ENCODE assay signal across 9 cellular contexts in the genomic region with DNA sequence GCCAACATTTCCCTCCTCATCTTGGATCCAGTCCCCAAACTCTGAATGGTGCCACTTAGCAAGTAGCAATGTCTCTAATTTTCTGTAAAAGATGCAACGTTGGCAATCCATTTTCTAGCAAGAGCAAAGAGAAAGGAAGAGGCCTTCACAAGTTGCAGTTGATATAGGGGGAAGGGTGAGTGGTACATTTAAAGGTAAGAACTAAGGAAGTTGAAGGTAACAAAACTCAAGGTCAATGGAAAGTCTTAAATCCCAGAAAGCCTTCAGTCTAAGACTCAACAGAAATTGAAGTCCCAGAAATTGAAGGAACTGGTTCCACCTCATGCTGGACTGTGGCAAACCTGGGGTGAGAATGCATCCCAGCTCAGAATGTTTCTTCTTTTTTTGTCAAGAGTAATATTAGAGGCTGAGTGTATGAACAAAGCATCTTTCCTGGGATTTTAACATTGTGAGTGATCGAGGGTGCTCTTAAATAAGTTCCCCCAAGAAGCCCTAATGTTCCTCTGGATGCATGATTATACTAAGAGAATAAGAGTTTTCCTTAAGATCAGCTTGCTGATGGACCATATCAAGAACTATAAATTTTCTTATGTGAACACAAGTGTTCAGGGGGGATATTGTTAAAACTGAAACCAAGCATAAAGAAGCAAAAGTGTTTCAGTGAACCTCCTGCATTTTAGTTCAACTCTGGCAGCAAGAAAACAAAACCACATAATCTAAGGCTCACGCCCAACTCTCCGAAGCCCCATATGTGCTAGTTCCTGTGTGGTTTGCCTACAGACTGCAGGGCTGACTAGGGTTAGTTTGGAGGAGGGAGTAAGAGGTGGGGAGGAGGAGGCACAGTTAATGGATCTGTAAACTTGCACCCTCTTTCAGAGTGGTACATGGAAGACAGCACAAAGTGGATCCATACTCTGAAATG. TPM values are rescaled to one million over a fixed set of nuclear protein-coding genes. Genes with fewer than 3 reads are reported as not detected.
A peak's percentile ranks its signal among the peaks of the same experiment; 100 is the strongest.
DNase-seq lines count a peak whose midpoint lies in the region; ATAC-seq and TF ChIP-seq lines count a peak whose summit lies in the region.
"Had no signal": no experiment of that assay in that cellular context is flagged by ENCODE, and none has a peak within 500 bp of the region (broad histone marks: within the 10 kb centered on the region; RNA-seq: fewer than 3 reads in every experiment).

Gene GRAP2, plus strand, starts transcription at position 779 of the 922 bp plus-strand sequence. CDS start 46,023 bp downstream, outside the sequence.

- no peaks in the 10 kb centered on the region for H3K9me3 ChIP-seq in CD8-positive, alpha-beta T cell (ENCODE audit: low read length)
- H3K9me3 ChIP-seq in T-helper 17 cell (ENCODE audit: control insufficient read depth, low read length, poor library complexity, severe bottlenecking): no peaks in the 10 kb centered on the region
- H3K9me3 ChIP-seq: neutrophil had no signal

- peaks cover 42% of the 10 kb centered on the region for H3K4me1 ChIP-seq in CD8-positive, alpha-beta T cell (ENCODE audit: insufficient read depth, low read length)

- peak; percentile 92 for ATAC-seq in CD8-positive, alpha-beta T cell
- ATAC-seq in HG02588 (IDR thresholded peaks at IDR 0.05; ENCODE audit: unreplicated experiment) (peak; percentile 61), T-helper 17 cell (peak; percentile 96), GM19023 (IDR thresholded peaks at IDR 0.05; ENCODE audit: unreplicated experiment) (no peak)

- POLR2A ChIA-PET in CD8-positive, alpha-beta T cell (lab: Charles Lee): interaction anchor here (0.8 to 2.6 kb wide), 9 partner anchors 14 to 53 kb away, joined by 3 to 9 read pairs (median 5); no protein-coding TSS in a partner anchor

- no peak for TF ChIP-seq CTCF in CD8-positive, alpha-beta T cell (IDR thresholded peaks at IDR 0.05)

- CTCF ChIA-PET in CD8-positive, alpha-beta T cell (lab: Charles Lee): interaction anchor here (1.0 to 6.0 kb wide), 7 partner anchors 11 to 123 kb away, joined by 3 to 110 read pairs (median 10); no protein-coding TSS in a partner anchor

- no peaks in the 10 kb centered on the region for H3K9me3 Mint-ChIP-seq in CD8-positive, alpha-beta T cell

- peak within 1 kb of the TSS; percentile 71 for H3K27ac ChIP-seq in CD8-positive, alpha-beta T cell (ENCODE audit: low read depth, low read length)
- H3K27ac ChIP-seq: neutrophil had no signal

- peaks cover 27% of the 10 kb centered on the region for H3K4me1 Mint-ChIP-seq in CD8-positive, alpha-beta T cell (ENCODE audit: low read depth)
- peaks cover 27% of the 10 kb centered on the region for H3K4me1 Mint-ChIP-seq in T-helper 17 cell

- H3K36me3 ChIP-seq in CD8-positive, alpha-beta T cell (ENCODE audit: insufficient read depth, low read length): no peaks in the 10 kb centered on the region
- H3K36me3 ChIP-seq: neutrophil had no signal

- peak within 1 kb of the TSS; percentile 91 for H3K27ac Mint-ChIP-seq in CD8-positive, alpha-beta T cell
- no peak within 1 kb of the TSS for H3K27ac Mint-ChIP-seq in T-helper 17 cell

- H3K36me3 Mint-ChIP-seq in CD8-positive, alpha-beta T cell: peaks cover 35% of the 10 kb centered on the region
- peaks cover 5% of the 10 kb centered on the region for H3K36me3 Mint-ChIP-seq in T-helper 17 cell (ENCODE audit: low read depth)

- peak within 1 kb of the TSS; percentile 97 for H3K4me3 Mint-ChIP-seq in CD8-positive, alpha-beta T cell
- peak within 1 kb of the TSS; percentile 95 for H3K4me3 Mint-ChIP-seq in T-helper 17 cell

- DNase-seq in CD8-positive, alpha-beta T cell: peak; percentile 49 to 84 (median 70)
- peak in 2 of 3 donors; percentile 51 for DNase-seq in T-helper 17 cell
- peak; percentile 62 for DNase-seq in effector CD4-positive, alpha-beta T cell
- no peak for DNase-seq in mucosa of gallbladder (ENCODE audit: low spot score)
- DNase-seq in NCI-H69 (lab: John Stamatoyannopoulos, UW): no peak
- DNase-seq in hypothalamus (lab: John Stamatoyannopoulos, UW): no peak

- intact Hi-C loops in CD8-positive, alpha-beta T cell (cut with DNase I, micrococcal nuclease): loop anchor here (1.0 to 10.0 kb wide), 8 partner anchors 9 to 424 kb away; partner anchors contain the start of gene RPS19BP1 (in 1 of the 2)

- peak within 1 kb of the TSS; percentile 80 for H3K4me3 ChIP-seq in CD8-positive, alpha-beta T cell (ENCODE audit: low read depth, low read length)

- H3K27me3 ChIP-seq in CD8-positive, alpha-beta T cell (ENCODE audit: insufficient read depth, low read length): no peaks in the 10 kb centered on the region
- H3K27me3 ChIP-seq: neutrophil had no signal

- no peaks in the 10 kb centered on the region for H3K27me3 Mint-ChIP-seq in CD8-positive, alpha-beta T cell (ENCODE audit: low read depth)
- no peaks in the 10 kb centered on the region for H3K27me3 Mint-ChIP-seq in T-helper 17 cell

RNA-seq across cellular contexts. Expression of gene GRAP2, which starts in this region (rescaled TPM):
- 100 to 1,000 TPM; 105 TPM for total RNA-seq in CD8-positive, alpha-beta T cell
- total RNA-seq in T-helper 17 cell: 100 to 1,000 TPM; 113 to 195 TPM
- 9.8 TPM for total RNA-seq in mucosa of gallbladder

Comparison
In these comparisons a context has a peak if more than half of its experiments do, and no peak if none do; other contexts are left out.
1. DNase-seq: peak in CD8-positive, alpha-beta T cell (7 of 7), T-helper 17 cell (2 of 3) and effector CD4-positive, alpha-beta T cell (single experiment); none in mucosa of gallbladder (single experiment), NCI-H69 (single experiment) and hypothalamus (0 of 51).